25 cellular contexts compared by ENCODE assay signal in genomic region chr5:41954286-41954685, GRCh38.
"Had no signal": no experiment of that assay in that cellular context is flagged by ENCODE, and none has a peak within 500 bp of the region (broad histone marks: within the 10 kb centered on the region; RNA-seq: fewer than 3 reads in every experiment).

No MANE protein-coding gene starts in this region.

- H2AFZ ChIP-seq: neural progenitor cell, parathyroid adenoma had no signal

- H3K27ac ChIP-seq: neural progenitor cell, ovary, parathyroid adenoma, psoas muscle, right lobe of liver, sigmoid colon, stomach, thoracic aorta, thyroid gland, tibial nerve, upper lobe of left lung, vagina had no signal

- H3K9me3 ChIP-seq: ovary, right lobe of liver, sigmoid colon, thyroid gland had no signal

- FAIRE-seq: urothelium cell line had no signal

- H3K4me3 ChIP-seq: neural progenitor cell, ovary, psoas muscle, right lobe of liver, sigmoid colon, stomach, thoracic aorta, thyroid gland, tibial nerve, upper lobe of left lung, vagina had no signal

- ATAC-seq: psoas muscle; right cardiac atrium; right lobe of liver; stimulated activated effector memory CD8-positive, alpha-beta T cell treated with anti-CD3 and anti-CD28 coated beads, Interleukin-12 subunit alpha, Interleukin-12 subunit beta, amount 100 ng/mL, for 72 hours; stimulated activated naive B cell treated with anti-CD40 and anti-IgM and Interleukin-4, amounts not matched to agents 10 μg/mL and 1 μg/mL and 100 μg/mL, for 72 hours had no signal

- H3K36me3 ChIP-seq: neural progenitor cell, ovary, right lobe of liver, sigmoid colon, stomach, thoracic aorta, thyroid gland, tibial nerve, upper lobe of left lung, vagina had no signal

- H3K79me2 ChIP-seq: parathyroid adenoma had no signal

- H3K27me3 ChIP-seq: neural progenitor cell, ovary, right lobe of liver, sigmoid colon, stomach, thyroid gland, tibial nerve, upper lobe of left lung, vagina had no signal

- H3K4me2 ChIP-seq: neural progenitor cell had no signal

- H3K9ac ChIP-seq: neural progenitor cell, parathyroid adenoma had no signal

- H3K4me1 ChIP-seq: neural progenitor cell, parathyroid adenoma, psoas muscle, right lobe of liver, sigmoid colon, thyroid gland, tibial nerve, upper lobe of left lung, vagina had no signal

- DNase-seq: occipital lobe; ovary; posterior cingulate gyrus; psoas muscle; right cardiac atrium; right lobe of liver; sigmoid colon; small intestine; stimulated activated CD4-positive, alpha-beta T cell treated with anti-CD3 and anti-CD28 coated beads, Interleukin-15, amount 100 ng/mL, for 24 hours; stimulated activated CD4-positive, alpha-beta T cell treated with anti-CD3 and anti-CD28 coated beads, Interleukin-2, amount 100 ng/mL, for 24 hours; stimulated activated CD4-positive, alpha-beta T cell treated with anti-CD3 and anti-CD28 coated beads, Interleukin-2, amount 100 ng/mL, for 48 hours; stimulated activated CD4-positive, alpha-beta T cell treated with anti-CD3 and anti-CD28 coated beads, Interleukin-4, amount 100 ng/mL, for 24 hours; stimulated activated naive B cell treated with anti-CD40 and anti-IgM and Interleukin-4, amounts not matched to agents 10 μg/mL and 1 μg/mL and 100 μg/mL, for 72 hours; stimulated activated naive CD4-positive, alpha-beta T cell treated with Interleukin-2 at 50 U/mL for 16 hours; stomach; thyroid gland; trophoblast cell; upper lobe of left lung had no signal
